ENCODE assay signal across 10 cellular contexts in the genomic region with DNA sequence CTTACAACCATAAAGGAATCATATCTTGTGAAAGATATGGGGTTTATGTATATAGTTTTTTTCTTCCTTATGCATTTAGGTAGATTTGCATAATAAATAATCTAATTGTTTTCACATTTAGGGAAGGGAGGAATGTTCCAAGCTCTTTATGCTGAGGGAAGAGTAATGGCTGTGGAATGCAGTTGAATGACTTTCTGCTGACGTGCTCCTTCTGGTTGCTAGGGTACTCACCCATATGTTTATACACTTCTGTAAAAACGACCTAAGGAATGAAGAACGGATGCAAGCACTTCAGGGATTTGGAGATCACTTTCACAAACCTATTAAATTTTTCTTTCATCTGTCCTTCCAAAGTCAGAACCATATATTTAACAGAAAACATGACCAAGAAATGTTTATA. TPM values are rescaled to one million over a fixed set of nuclear protein-coding genes. Genes with fewer than 3 reads are reported as not detected.
A peak's percentile ranks its signal among the peaks of the same experiment; 100 is the strongest.
DNase-seq lines count a peak whose midpoint lies in the region; ATAC-seq, FAIRE-seq and TF ChIP-seq lines count a peak whose summit lies in the region.
"Had no signal": no experiment of that assay in that cellular context is flagged by ENCODE, and none has a peak within 500 bp of the region (broad histone marks: within the 10 kb centered on the region; RNA-seq: fewer than 3 reads in every experiment).

No MANE protein-coding gene starts in this region.

- no peaks in the 10 kb centered on the region for H3K27me3 ChIP-seq in A673 (replicated peaks; ENCODE audit: insufficient read depth, low read depth, low read length, poor library complexity)
- H3K27me3 ChIP-seq in HUES64 (ENCODE audit: insufficient read depth, low read length): no peaks in the 10 kb centered on the region
- H3K27me3 ChIP-seq in HepG2 (ENCODE audit: control insufficient read depth in 1 of 2, insufficient read depth in 2 of 2, low read length in 2 of 2): no peaks in the 10 kb centered on the region

- TF ChIP-seq CTCF in A673 (conservative IDR thresholded peaks at IDR 0.05; ENCODE audit: low read depth, low read length) (no peak), HepG2 (CRISPR knock-in tag; IDR thresholded peaks at IDR 0.05) (no peak)

- H3K4me3 ChIP-seq in A673 (ENCODE audit: low read depth, low read length, poor library complexity, severe bottlenecking): no peak overlapping the region
- peak overlapping the region; percentile 28; the same call in 1 of the 2 replicates for H3K4me3 ChIP-seq in HUES64 (ENCODE audit: low read length)
- H3K4me3 ChIP-seq in HepG2 (replicated peaks in 1 of 3; ENCODE audit: insufficient read depth in 1 of 3, low read depth in 2 of 3, low read length in 3 of 3): no peak overlapping the region

- no peak overlapping the region for H3K4me2 ChIP-seq in HepG2 (ENCODE audit: low read depth, low read length)
- H3K4me2 ChIP-seq: KMS-11 had no signal

- DNase-seq in A673 (ENCODE audit: low spot score): peak; percentile 91
- peak; percentile 23 for DNase-seq in cerebellar cortex (ENCODE audit: low spot score)
- peak; percentile 75 for DNase-seq in HepG2 (ENCODE audit: low spot score)
- DNase-seq in OCI-M1 (lab: John Stamatoyannopoulos, UW): no peak
- DNase-seq: GF-D8 had no signal

- H3K4me1 ChIP-seq in A673 (ENCODE audit: insufficient read depth, low read length, poor library complexity, severe bottlenecking) (peaks cover 18% of the 10 kb centered on the region), HUES64 (ENCODE audit: insufficient read depth, low read length) (peaks cover 22% of the 10 kb centered on the region), HepG2 (ENCODE audit: insufficient read depth, low read length) (peaks cover 35% of the 10 kb centered on the region)

- H3K9ac ChIP-seq in HUES64 (ENCODE audit: low read depth, low read length) (peak overlapping the region; percentile 75), HepG2 (ENCODE audit: insufficient read depth, low read depth, low read length) (no peak overlapping the region)
- H3K9ac ChIP-seq: KMS-11 had no signal

- whole genome bisulfite sequencing in HUES64: 8% methylated on average over 3 of the region's 3 CpGs
- 4% methylated on average over 3 of the region's 3 CpGs for WGBS in HepG2 (ENCODE audit: low lambda C conversion rate)

- TF ChIP-seq RAD21 in HepG2 (CRISPR knock-in tag; IDR thresholded peaks at IDR 0.05): no peak

- intact Hi-C loops in A673 (cut with micrococcal nuclease; ENCODE audit: unreplicated experiment) (no loop called here), HepG2 (cut with micrococcal nuclease; ENCODE audit: unreplicated experiment) (no loop called here)

- TF ChIP-seq EP300 in HepG2 (IDR thresholded peaks at IDR 0.05; ENCODE audit: low read depth in 2 of 2, low read length in 2 of 2) (no peak), HepG2 (CRISPR knock-in tag; IDR thresholded peaks at IDR 0.05; ENCODE audit: borderline replicate concordance) (no peak)

- no peaks in the 10 kb centered on the region for H3K79me2 ChIP-seq in HepG2 (ENCODE audit: insufficient read depth, low read length)

- no peaks in the 10 kb centered on the region for H3K9me3 ChIP-seq in A673 (ENCODE audit: low read depth, low read length, poor library complexity, severe bottlenecking)
- H3K9me3 ChIP-seq in HUES64 (ENCODE audit: insufficient read depth, low read depth, low read length): no peaks in the 10 kb centered on the region
- no peaks in the 10 kb centered on the region for H3K9me3 ChIP-seq in HepG2 (ENCODE audit: low read length)

- H2AFZ ChIP-seq in HepG2 (ENCODE audit: low read length): no peak overlapping the region

- POLR2A ChIA-PET in A673 (lab: Charles Lee; ENCODE audit: low non-redundant PET): no interaction called here
- POLR2A ChIA-PET in HepG2 (lab: Yijun Ruan, JAX): interaction anchor here (1.3 kb wide), 1 partner anchor 34 kb away, joined by 3 read pairs; no protein-coding TSS in a partner anchor

- no peaks in the 10 kb centered on the region for H4K20me1 ChIP-seq in HepG2 (ENCODE audit: insufficient read depth, low read length)

- H3K27ac ChIP-seq in A673 (ENCODE audit: low read depth, low read length, poor library complexity, severe bottlenecking) (no peak overlapping the region), HUES64 (ENCODE audit: low read depth, low read length) (peak overlapping the region; percentile 92), HepG2 (ENCODE audit: extremely low read length, insufficient read depth, low read length) (no peak overlapping the region)
- H3K27ac ChIP-seq: KMS-11 had no signal

- in situ Hi-C loops in HepG2 (cut with HindIII; ENCODE audit: extremely low pct_ligation_motif_present, low pct_unique_long_range_greater_than_20kb): no loop called here

- TF ChIP-seq POLR2A in HepG2 (IDR thresholded peaks at IDR 0.05; ENCODE audit: insufficient read depth in 1 of 2, low read depth in 2 of 2, low read length in 2 of 2): no peak

- ATAC-seq in HepG2 (peak; percentile 47; the same call in 2 of the 3 replicates), HG03520 (IDR thresholded peaks at IDR 0.05; ENCODE audit: unreplicated experiment) (no peak), HG03175 (IDR thresholded peaks at IDR 0.05; ENCODE audit: unreplicated experiment) (no peak), HG03432 (IDR thresholded peaks at IDR 0.05; ENCODE audit: unreplicated experiment) (no peak)

- BruUV-seq in A673 (replicated peaks; lab: Mats Ljungman, UMichigan) (no TSS peak), HepG2 (replicated peaks; lab: Mats Ljungman, UMichigan) (no TSS peak)

- CTCF ChIA-PET in A673 (lab: Charles Lee) (no interaction called here), HepG2 (lab: Yijun Ruan, JAX; ENCODE audit: low intra/inter-chr PET ratio, low total read pairs) (no interaction called here)

- FAIRE-seq in HepG2 (lab: Jason Lieb, UNC): no peak

- no peaks in the 10 kb centered on the region for H3K36me3 ChIP-seq in A673 (ENCODE audit: insufficient read depth, low read length, poor library complexity, severe bottlenecking)
- no peaks in the 10 kb centered on the region for H3K36me3 ChIP-seq in HUES64 (ENCODE audit: insufficient read depth, low read length)
- H3K36me3 ChIP-seq in HepG2 (replicated peaks in 1 of 2; ENCODE audit: control insufficient read depth in 1 of 2, insufficient read depth in 2 of 2, low read length in 2 of 2): no peaks in the 10 kb centered on the region

TF ChIP-seq in HepG2, 621 proteins besides CTCF, POLR2A, EP300 and RAD21 (continues in another document):
- TF ChIP-seq MAFF (IDR thresholded peaks at IDR 0.05; ENCODE audit: low read depth, low read length) (peak; percentile 87), NR1H2 (CRISPR knock-in tag; IDR thresholded peaks at IDR 0.05; ENCODE audit: borderline replicate concordance, low read depth) (no peak), RFX1 (IDR thresholded peaks at IDR 0.05) (peak; percentile 38; the same call in 1 of the 2 replicates), TEAD3 (CRISPR knock-in tag; optimal IDR thresholded peaks at IDR 0.05; ENCODE audit: borderline replicate concordance) (peak; percentile 81), ZNF737 (CRISPR knock-in tag; IDR thresholded peaks at IDR 0.05; ENCODE audit: borderline replicate concordance) (no peak), FOSL2 (CRISPR knock-in tag; IDR thresholded peaks at IDR 0.05) (peak; percentile 56), ZNF639 (CRISPR knock-in tag; conservative IDR thresholded peaks at IDR 0.05) (no peak), ZSCAN25 (CRISPR knock-in tag; IDR thresholded peaks at IDR 0.05) (no peak), ZNF414 (CRISPR knock-in tag; IDR thresholded peaks at IDR 0.05) (no peak), BRCA1 (CRISPR knock-in tag; IDR thresholded peaks at IDR 0.05) (no peak)

RNA-seq across cellular contexts. Expression of gene PPP4R1, which starts 29.2 kb away (rescaled TPM):
- 65.2 and 67.4 TPM in 2 replicates for total RNA-seq in A673 (2021)
- polyA plus RNA-seq in HUES64 (2013, experiment 1 of 2): 59.5 TPM
- polyA plus RNA-seq in HUES64 (2013, experiment 2 of 2): 55.0 TPM
- 66.5 and 84.6 TPM in 2 replicates for total RNA-seq in HepG2 (2016; rRNA removed; fragmentation: Illumina TruSeq; extraction: Trizol)
- total RNA-seq in HepG2 (2016; cell fraction: cytosol; rRNA removed; fragmentation: Illumina TruSeq; extraction: Trizol; ENCODE audit: low read depth): 144 and 170 TPM in 2 replicates
- total RNA-seq in HepG2 (2016; cell fraction: insoluble cytoplasmic fraction; rRNA removed; fragmentation: Illumina TruSeq; extraction: Trizol): 69.2 and 85.3 TPM in 2 replicates
- total RNA-seq in HepG2 (2016; cell fraction: membrane; rRNA removed; fragmentation: Illumina TruSeq; extraction: Trizol): 85.0 and 109 TPM in 2 replicates
- 69.1 and 76.3 TPM in 2 replicates for total RNA-seq in HepG2 (2016; cell fraction: nucleus; rRNA removed; fragmentation: Illumina TruSeq; extraction: Trizol)
- polyA plus RNA-seq in HepG2 (2011; rRNA removed): 67.2 and 72.4 TPM in 2 replicates
- 55.0 and 59.0 TPM in 2 replicates for polyA plus RNA-seq in HepG2 (2011; cell fraction: cytosol; rRNA removed)
- polyA plus RNA-seq in HepG2 (2011; cell fraction: nucleus; rRNA removed): 76.7 and 84.0 TPM in 2 replicates
- 35.3 and 48.1 TPM in 2 replicates for polyA plus RNA-seq in HepG2 (2012)
- polyA plus RNA-seq in HepG2 (2016; cell fraction: cytosol; fragmentation: Illumina TruSeq; extraction: Trizol; ENCODE audit: low read depth): 6.3 and 6.5 TPM in 2 replicates
- 50.5 and 52.3 TPM in 2 replicates for polyA plus RNA-seq in HepG2 (2016; cell fraction: insoluble cytoplasmic fraction; fragmentation: Illumina TruSeq; extraction: Trizol; ENCODE audit: low read depth)
- 18.9 and 22.6 TPM in 2 replicates for polyA plus RNA-seq in HepG2 (2016; cell fraction: membrane; fragmentation: Illumina TruSeq; extraction: Trizol; ENCODE audit: low read depth)
- 68.2 and 72.2 TPM in 2 replicates for polyA plus RNA-seq in HepG2 (2016; cell fraction: nucleus; fragmentation: Illumina TruSeq; extraction: Trizol; ENCODE audit: insufficient read depth, low read depth)
- 122 and 149 TPM in 2 replicates for polyA minus RNA-seq in HepG2 (2011; rRNA and poly(A)+ RNA removed; ENCODE audit: low replicate concordance)
- 33.5 and 74.3 TPM in 2 replicates for polyA minus RNA-seq in HepG2 (2011; cell fraction: cytosol; rRNA and poly(A)+ RNA removed)
- polyA minus RNA-seq in HepG2 (2011; cell fraction: nucleus; rRNA and poly(A)+ RNA removed): 130 and 145 TPM in 2 replicates
